In the genomic region with DNA sequence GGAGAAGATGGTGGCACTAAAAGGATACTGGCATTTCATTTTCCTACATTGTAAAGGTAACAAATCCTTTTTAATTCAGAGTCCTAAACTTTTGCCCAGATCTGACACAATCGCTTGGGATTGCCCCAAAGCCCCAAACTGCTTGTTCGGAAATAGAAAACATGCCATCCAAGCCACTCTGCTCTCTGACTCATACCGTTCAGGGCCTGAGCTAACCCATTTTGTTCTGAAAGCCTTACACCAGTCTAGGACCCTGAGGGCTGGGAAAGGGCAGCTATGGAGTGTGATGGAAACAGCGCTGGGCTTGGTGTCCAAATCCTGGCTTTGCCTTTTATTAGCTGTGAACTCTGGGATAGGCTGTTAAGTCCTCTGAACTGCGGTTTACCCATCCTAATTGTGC, we compare ENCODE assay signal across 18 cellular contexts.
DNase-seq lines count a peak whose midpoint lies in the region; ATAC-seq and TF ChIP-seq lines count a peak whose summit lies in the region.
"Had no signal": no experiment of that assay in that cellular context is flagged by ENCODE, and none has a peak within 500 bp of the region (broad histone marks: within the 10 kb centered on the region; RNA-seq: fewer than 3 reads in every experiment).

No MANE protein-coding gene starts in this region.

- DNase-seq in AG20443 (ENCODE audit: low spot score) (peak; percentile 77), MG63 (peak; percentile 85), dedifferentiated amniotic fluid mesenchymal stem cell (ENCODE audit: extremely low spot score) (peak; percentile 27), osteoblast (ENCODE audit: insufficient read length, low spot score, missing footprints) (peak; percentile 21), BE2C (no peak), GM19240 (ENCODE audit: insufficient read length, low spot score) (no peak), SKM-1 (lab: John Stamatoyannopoulos, UW; ENCODE audit: unreplicated experiment) (no peak)
- DNase-seq: activated naive CD4-positive, alpha-beta T cell treated with Interleukin-2 at 50 U/mL for 16 hours; DND-41; NCI-H2081; NK-92 treated with Interleukin-12 subunit alpha and Interleukin-12 subunit beta, amount 100 ng/mL, for 24 hours; stimulated activated CD8-positive, alpha-beta memory T cell treated with anti-CD3 and anti-CD28 coated beads, Interleukin-4, amount 100 ng/mL, for 48 hours; WERI-Rb-1 had no signal

- H3K4me1 ChIP-seq in osteoblast (ENCODE audit: insufficient read depth, low read length) (peaks cover 51% of the 10 kb centered on the region), BE2C (peaks cover 4% of the 10 kb centered on the region; the same call in 1 of the 2 replicates)
- H3K4me1 ChIP-seq: uterus had no signal

- H3K27ac ChIP-seq in osteoblast (ENCODE audit: low read depth, low read length), result peak overlapping the region; percentile 96
- H3K27ac ChIP-seq: HL-60, parathyroid adenoma, SK-N-MC, WERI-Rb-1 had no signal

- peaks cover 2% of the 10 kb centered on the region for H3K79me2 ChIP-seq in osteoblast (ENCODE audit: insufficient read depth, low read length)
- H3K79me2 ChIP-seq: parathyroid adenoma had no signal

- no peak for ATAC-seq in GM21723 (IDR thresholded peaks at IDR 0.05; ENCODE audit: unreplicated experiment)

- no peaks in the 10 kb centered on the region for H3K36me3 ChIP-seq in MG63
- no peaks in the 10 kb centered on the region for H3K36me3 ChIP-seq in osteoblast (ENCODE audit: insufficient read depth, low read length)
- H3K36me3 ChIP-seq in BE2C, result no peaks in the 10 kb centered on the region
- H3K36me3 ChIP-seq: uterus, WERI-Rb-1 had no signal

- no peak overlapping the region for H3K4me3 ChIP-seq in MG63
- no peak overlapping the region for H3K4me3 ChIP-seq in osteoblast (ENCODE audit: insufficient read depth, low read length)
- H3K4me3 ChIP-seq in BE2C (ENCODE audit: low read depth, low read length), result no peak overlapping the region
- H3K4me3 ChIP-seq: SK-N-MC, uterus had no signal

- H3K9me3 ChIP-seq in MG63, result no peaks in the 10 kb centered on the region
- H3K9me3 ChIP-seq in osteoblast (ENCODE audit: low read depth, low read length), result no peaks in the 10 kb centered on the region
- H3K9me3 ChIP-seq in BE2C, result no peaks in the 10 kb centered on the region
- H3K9me3 ChIP-seq: uterus had no signal

- no peak for TF ChIP-seq CTCF in osteoblast (IDR thresholded peaks at IDR 0.05; ENCODE audit: extremely low read depth, low read depth, low read length)
- no peak for TF ChIP-seq CTCF in BE2C (IDR thresholded peaks at IDR 0.05; ENCODE audit: low read depth, low read length)

- H4K20me1 ChIP-seq in osteoblast (ENCODE audit: insufficient read depth, low read length), result no peaks in the 10 kb centered on the region

- H3K27me3 ChIP-seq in MG63 (no peaks in the 10 kb centered on the region), osteoblast (ENCODE audit: insufficient read depth, low read length) (no peaks in the 10 kb centered on the region), BE2C (no peaks in the 10 kb centered on the region)
- H3K27me3 ChIP-seq: uterus had no signal

- no peak overlapping the region for H2AFZ ChIP-seq in osteoblast (ENCODE audit: low read length)
- H2AFZ ChIP-seq: parathyroid adenoma had no signal

- peak overlapping the region; percentile 42 for H3K4me2 ChIP-seq in osteoblast (ENCODE audit: insufficient read depth, low read length)

Comparison
In these comparisons a context has a peak if more than half of its experiments do, and no peak if none do; other contexts are left out.
1. DNase-seq: peak in AG20443 (single experiment), MG63 (single experiment), dedifferentiated amniotic fluid mesenchymal stem cell (single experiment) and osteoblast (single experiment); none in BE2C (single experiment), GM19240 (single experiment) and SKM-1 (single experiment).